In the genomic region with DNA sequence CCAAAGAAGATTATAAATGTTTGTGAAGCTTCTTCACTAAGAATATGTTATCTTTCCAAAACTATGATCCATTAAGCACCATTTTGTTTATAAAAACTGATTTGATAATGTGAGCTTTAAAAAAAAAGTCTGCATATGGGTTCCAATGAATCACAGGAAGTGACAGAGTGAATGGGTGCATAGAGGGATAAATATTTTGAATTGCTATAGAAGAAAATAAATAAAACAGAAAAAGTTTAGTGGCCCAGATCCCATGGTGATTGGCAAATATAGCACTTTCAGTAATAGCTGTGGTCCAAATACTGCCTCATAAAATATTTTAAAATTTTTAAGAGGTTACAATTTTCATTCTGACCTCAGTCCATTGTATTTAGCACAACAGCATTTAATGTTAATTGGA, we compare ENCODE assay signal across 23 cellular contexts. TPM values are rescaled to one million over a fixed set of nuclear protein-coding genes. Genes with fewer than 3 reads are reported as not detected.
DNase-seq lines count a peak whose midpoint lies in the region; ATAC-seq and TF ChIP-seq lines count a peak whose summit lies in the region.
"Had no signal": no experiment of that assay in that cellular context is flagged by ENCODE, and none has a peak within 500 bp of the region (broad histone marks: within the 10 kb centered on the region; RNA-seq: fewer than 3 reads in every experiment).

No MANE protein-coding gene starts in this region.

- H3K4me2 ChIP-seq in GM23248 (ENCODE audit: unreplicated experiment): no peak overlapping the region

- no peaks in the 10 kb centered on the region for H3F3A ChIP-seq in GM23248 (ENCODE audit: insufficient read depth)

- peak overlapping the region; percentile 51; the same call in 1 of the 2 replicates for H3K27ac ChIP-seq in ACC112 (ENCODE audit: low read depth, low read length)
- H3K27ac ChIP-seq in GM23248: no peak overlapping the region
- H3K27ac ChIP-seq in SJSA1: peak overlapping the region; percentile 18; the same call in 1 of the 2 replicates
- H3K27ac ChIP-seq: 22Rv1, Peyer's patch had no signal

- no peaks in the 10 kb centered on the region for H3K9me2 ChIP-seq in GM23248 (ENCODE audit: insufficient read depth)

- H3K27ac Mint-ChIP-seq in activated naive CD4-positive, alpha-beta T cell treated with anti-CD3 and anti-CD28 coated beads, Interleukin-2, amount 10 ng/mL, durations not matched to agents 7 days and 5 days: no peak overlapping the region
- no peak overlapping the region for H3K27ac Mint-ChIP-seq in glutamatergic neuron (ENCODE audit: unreplicated experiment)
- H3K27ac Mint-ChIP-seq: CD4-positive, CD25-positive, alpha-beta regulatory T cell had no signal

- H3K9me3 Mint-ChIP-seq in activated naive CD4-positive, alpha-beta T cell treated with anti-CD3 and anti-CD28 coated beads, Interleukin-2, amount 10 ng/mL, durations not matched to agents 7 days and 5 days: no peaks in the 10 kb centered on the region
- H3K9me3 Mint-ChIP-seq in glutamatergic neuron (ENCODE audit: unreplicated experiment): no peaks in the 10 kb centered on the region
- H3K9me3 Mint-ChIP-seq: CD4-positive, CD25-positive, alpha-beta regulatory T cell had no signal

- no peaks in the 10 kb centered on the region for H4K20me1 ChIP-seq in GM23248 (ENCODE audit: insufficient read depth)

- no peak overlapping the region for H3K9ac ChIP-seq in GM23248

- no peak for TF ChIP-seq CTCF in glutamatergic neuron (IDR thresholded peaks at IDR 0.05; ENCODE audit: partially characterized antibody, unreplicated experiment)

- in situ Hi-C loops in GM23248 (cut with MboI): no loop called here

- peaks cover under 1% of the 10 kb centered on the region for H3K27me3 Mint-ChIP-seq in activated naive CD4-positive, alpha-beta T cell treated with anti-CD3 and anti-CD28 coated beads, Interleukin-2, amount 10 ng/mL, durations not matched to agents 7 days and 5 days
- H3K27me3 Mint-ChIP-seq in glutamatergic neuron (ENCODE audit: unreplicated experiment): no peaks in the 10 kb centered on the region

- H3K36me3 ChIP-seq in ACC112 (ENCODE audit: insufficient read depth, low read length) (no peaks in the 10 kb centered on the region), GM23248 (ENCODE audit: low read depth) (no peaks in the 10 kb centered on the region), SJSA1 (no peaks in the 10 kb centered on the region)
- H3K36me3 ChIP-seq: BE2C, MG63, Peyer's patch had no signal

- H3K4me1 ChIP-seq in ACC112 (ENCODE audit: control insufficient read depth, insufficient read depth, low read length, unreplicated experiment) (peaks cover 29% of the 10 kb centered on the region), GM23248 (ENCODE audit: insufficient read depth) (peaks cover 20% of the 10 kb centered on the region), SJSA1 (replicated peaks) (peaks cover 15% of the 10 kb centered on the region)
- H3K4me1 ChIP-seq: BE2C, Caco-2, Peyer's patch had no signal

- H3K4me3 ChIP-seq in ACC112 (ENCODE audit: low read depth, low read length) (no peak overlapping the region), GM23248 (no peak overlapping the region), SJSA1 (no peak overlapping the region)
- H3K4me3 ChIP-seq: MG63, Peyer's patch had no signal

- H3K36me3 Mint-ChIP-seq in activated naive CD4-positive, alpha-beta T cell treated with anti-CD3 and anti-CD28 coated beads, Interleukin-2, amount 10 ng/mL, durations not matched to agents 7 days and 5 days: no peaks in the 10 kb centered on the region
- H3K36me3 Mint-ChIP-seq in glutamatergic neuron (ENCODE audit: unreplicated experiment): no peaks in the 10 kb centered on the region
- H3K36me3 Mint-ChIP-seq: CD4-positive, CD25-positive, alpha-beta regulatory T cell had no signal

- no peaks in the 10 kb centered on the region for H3K27me3 ChIP-seq in ACC112 (ENCODE audit: insufficient read depth, low read length)
- H3K27me3 ChIP-seq in GM23248 (replicated peaks; ENCODE audit: insufficient read depth): no peaks in the 10 kb centered on the region
- no peaks in the 10 kb centered on the region for H3K27me3 ChIP-seq in SJSA1 (replicated peaks)
- H3K27me3 ChIP-seq: BE2C, MG63, Peyer's patch had no signal

- DNase-seq in GM23248 (peak; percentile 46), SJSA1 (ENCODE audit: low read depth in 1 of 2, low spot score in 2 of 2) (no peak), fibroblast of gingiva (ENCODE audit: low read depth) (peak; percentile 29), glutamatergic neuron (no peak)
- DNase-seq in activated CD4-positive, alpha-beta T cell treated with anti-CD3 and anti-CD28 coated beads, Interleukin-2, amount 50 U/mL, for 48 hours: no peak
- DNase-seq in activated naive CD4-positive, alpha-beta T cell treated with anti-CD3 and anti-CD28 coated beads, Interleukin-2, amount 10 ng/mL, durations not matched to agents 7 days and 5 days: no peak
- DNase-seq: BE2C; Caco-2; CD4-positive, CD25-positive, alpha-beta regulatory T cell; DMS153; GOT3; MG63; NCI-H1048; NCI-H146; NCI-H2081; Peyer's patch had no signal

- H3K4me1 Mint-ChIP-seq in activated naive CD4-positive, alpha-beta T cell treated with anti-CD3 and anti-CD28 coated beads, Interleukin-2, amount 10 ng/mL, durations not matched to agents 7 days and 5 days: no peaks in the 10 kb centered on the region
- H3K4me1 Mint-ChIP-seq in glutamatergic neuron (ENCODE audit: low read depth, unreplicated experiment): no peaks in the 10 kb centered on the region
- H3K4me1 Mint-ChIP-seq: CD4-positive, CD25-positive, alpha-beta regulatory T cell had no signal

- H3K9me3 ChIP-seq in GM23248 (ENCODE audit: low read depth): no peaks in the 10 kb centered on the region
- no peaks in the 10 kb centered on the region for H3K9me3 ChIP-seq in SJSA1 (replicated peaks)
- H3K9me3 ChIP-seq: BE2C, Caco-2, MG63, Peyer's patch had no signal

- no peak for ATAC-seq in GM21737 (IDR thresholded peaks at IDR 0.05; ENCODE audit: unreplicated experiment)

- H3K79me2 ChIP-seq in ACC112 (ENCODE audit: control insufficient read depth, insufficient read depth, low read length, unreplicated experiment): no peaks in the 10 kb centered on the region
- H3K79me2 ChIP-seq in GM23248 (ENCODE audit: insufficient read depth): no peaks in the 10 kb centered on the region

- no peak overlapping the region for H2AFZ ChIP-seq in ACC112 (ENCODE audit: low read length, unreplicated experiment)
- H2AFZ ChIP-seq in GM23248: no peak overlapping the region

- H3K4me3 Mint-ChIP-seq in activated naive CD4-positive, alpha-beta T cell treated with anti-CD3 and anti-CD28 coated beads, Interleukin-2, amount 10 ng/mL, durations not matched to agents 7 days and 5 days: no peak overlapping the region
- H3K4me3 Mint-ChIP-seq in glutamatergic neuron (ENCODE audit: unreplicated experiment): no peak overlapping the region
- H3K4me3 Mint-ChIP-seq: CD4-positive, CD25-positive, alpha-beta regulatory T cell had no signal

- CTCF ChIA-PET in activated naive CD4-positive, alpha-beta T cell treated with anti-CD3 and anti-CD28 coated beads, Interleukin-2, amount 10 ng/mL, durations not matched to agents 7 days and 5 days (lab: Charles Lee): no interaction called here

RNA-seq across cellular contexts. Expression of gene CPA3, which starts 19.2 kb away (rescaled TPM):
- total RNA-seq in GM23248 (2014; rRNA removed; shearing (Covaris generic)): not detected in 2 replicates
- polyA plus RNA-seq in GM23248 (2016; fragmentation: Nextera tagmentation; extraction: Ambion mirVana): not detected in 2 replicates
- 0.08 TPM in 1 of 2 replicates, not detected in the other for total RNA-seq in SJSA1 (2014; rRNA removed; shearing (Covaris generic))
- not detected for total RNA-seq in glutamatergic neuron (ENCODE audit: unreplicated experiment)
- total RNA-seq: Caco-2, Daoy, HT-29, NCI-H460 had no signal
- polyA plus RNA-seq: AG04450; CD4-positive, CD25-positive, alpha-beta regulatory T cell had no signal

RNA-seq across cellular contexts. Expression of gene CPB1, which starts 56.6 kb away (rescaled TPM):
- not detected in 2 replicates for total RNA-seq in GM23248 (2014; rRNA removed; shearing (Covaris generic))
- polyA plus RNA-seq in GM23248 (2016; fragmentation: Nextera tagmentation; extraction: Ambion mirVana): not detected in 2 replicates
- not detected in 2 replicates for total RNA-seq in SJSA1 (2014; rRNA removed; shearing (Covaris generic))
- total RNA-seq in glutamatergic neuron (ENCODE audit: unreplicated experiment): not detected
- total RNA-seq: Caco-2; CD4-positive, CD25-positive, alpha-beta regulatory T cell; Daoy; HT-29; NCI-H460 had no signal
- polyA plus RNA-seq: AG04450; CD4-positive, CD25-positive, alpha-beta regulatory T cell had no signal

Comparison
In these comparisons a context has a peak if more than half of its experiments do, and no peak if none do; other contexts are left out.
1. DNase-seq: peak in GM23248 (single experiment) and fibroblast of gingiva (single experiment); none in SJSA1 (0 of 2), activated CD4-positive, alpha-beta T cell treated with anti-CD3 and anti-CD28 coated beads, Interleukin-2, amount 50 U/mL, for 48 hours (0 of 2), activated naive CD4-positive, alpha-beta T cell treated with anti-CD3 and anti-CD28 coated beads, Interleukin-2, amount 10 ng/mL, durations not matched to agents 7 days and 5 days (single experiment) and glutamatergic neuron (single experiment).